In the genomic region with DNA sequence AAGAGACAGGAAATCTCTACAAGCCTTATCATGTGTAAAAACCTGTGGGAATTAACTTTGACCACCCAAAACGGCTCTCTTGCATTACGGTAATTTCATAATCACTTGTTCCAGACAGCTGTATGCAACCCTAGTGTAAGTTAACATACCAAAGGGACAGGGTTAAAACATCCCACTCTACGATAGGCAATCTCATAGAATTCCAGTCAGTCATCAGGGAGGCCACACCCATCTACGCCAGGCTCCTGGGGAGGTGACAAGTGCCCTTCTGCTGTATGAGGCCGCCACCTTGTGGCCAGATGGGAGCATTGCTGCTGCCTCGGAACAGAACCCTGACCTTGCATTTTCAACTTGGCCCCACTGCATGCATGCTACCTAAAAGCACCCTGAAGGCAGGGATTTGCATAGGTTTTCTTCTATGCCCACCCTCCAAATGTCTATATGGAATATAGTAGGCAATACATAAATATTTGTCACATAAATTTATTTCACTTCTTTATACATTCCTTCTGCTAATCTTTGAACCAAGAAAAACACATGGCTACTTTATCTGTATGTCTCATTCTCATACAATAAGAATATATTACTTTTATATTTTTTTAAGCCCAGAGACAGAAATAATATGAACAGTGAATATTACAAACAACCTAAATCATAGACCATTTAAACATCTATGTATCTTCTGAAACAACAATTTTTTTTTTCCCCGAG, we compare ENCODE assay signal across 7 cellular contexts. TPM values are rescaled to one million over a fixed set of nuclear protein-coding genes. Genes with fewer than 3 reads are reported as not detected.
A peak's percentile ranks its signal among the peaks of the same experiment; 100 is the strongest.
DNase-seq lines count a peak whose midpoint lies in the region; ATAC-seq, FAIRE-seq and TF ChIP-seq lines count a peak whose summit lies in the region.

No MANE protein-coding gene starts in this region.

- H3K27me3 Mint-ChIP-seq in activated CD4-positive, alpha-beta T cell treated with anti-CD3 and anti-CD28 coated beads, Interleukin-2, amount 10 ng/mL, durations not matched to agents 24 days and 14 days = peaks cover 9% of the 10 kb centered on the region

- no peak overlapping the region for H3K4me3 ChIP-seq in right lobe of liver

- H3K27ac Mint-ChIP-seq in activated CD4-positive, alpha-beta T cell treated with anti-CD3 and anti-CD28 coated beads, Interleukin-2, amount 10 ng/mL, durations not matched to agents 24 days and 14 days = no peak overlapping the region

- no peaks in the 10 kb centered on the region for H3K27me3 ChIP-seq in right lobe of liver

- H3K9me3 Mint-ChIP-seq in activated CD4-positive, alpha-beta T cell treated with anti-CD3 and anti-CD28 coated beads, Interleukin-2, amount 10 ng/mL, durations not matched to agents 24 days and 14 days = no peaks in the 10 kb centered on the region

- WGBS in right lobe of liver (ENCODE audit: insufficient coverage, low coverage, low lambda C conversion rate, missing lambda C conversion rate) = 15% methylated on average over 7 of the region's 7 CpGs

- peak; percentile 16 for TF ChIP-seq POLR2A in right lobe of liver (IDR thresholded peaks at IDR 0.05)

- DNase-seq in GM18507 (ENCODE audit: extremely low spot score, insufficient read length, low read depth) (peak; percentile 75), NCI-H748 (lab: John Stamatoyannopoulos, UW; ENCODE audit: unreplicated experiment) (peak; percentile 85), dedifferentiated amniotic fluid mesenchymal stem cell (ENCODE audit: extremely low spot score) (peak; percentile 88), right lobe of liver (peak; percentile 90 to 91 (median 91))
- peak; percentile 95 for DNase-seq in activated CD4-positive, alpha-beta T cell treated with anti-CD3 and anti-CD28 coated beads, Interleukin-2, amount 10 ng/mL, durations not matched to agents 24 days and 14 days
- DNase-seq in stimulated activated CD4-positive, alpha-beta T cell treated with anti-CD3 and anti-CD28 coated beads, TNF-alpha, amount 100 ng/mL, for 24 hours (ENCODE audit: low read depth in 3 of 3) = peak; percentile 73 to 86 (median 80)

- peak; percentile 75 for ATAC-seq in HG03565 (IDR thresholded peaks at IDR 0.05; ENCODE audit: unreplicated experiment)
- ATAC-seq in right lobe of liver = peak; percentile 97 to 100 (median 99)

- no peaks in the 10 kb centered on the region for H3K4me1 ChIP-seq in right lobe of liver

- peak overlapping the region in 1 of 3 donors; percentile 52 for H3K27ac ChIP-seq in right lobe of liver

- TF ChIP-seq CTCF in right lobe of liver (IDR thresholded peaks at IDR 0.05) = peak; percentile 99 to 100 (median 100)

- peak overlapping the region; percentile 36 for H3K4me3 Mint-ChIP-seq in activated CD4-positive, alpha-beta T cell treated with anti-CD3 and anti-CD28 coated beads, Interleukin-2, amount 10 ng/mL, durations not matched to agents 24 days and 14 days

- intact Hi-C loops in activated CD4-positive, alpha-beta T cell treated with anti-CD3 and anti-CD28 coated beads, Interleukin-2, amount 10 ng/mL, durations not matched to agents 24 days and 14 days (cut with micrococcal nuclease) = loop anchor here (1.0 kb wide), 1 partner anchor 722 kb away; no protein-coding TSS in a partner anchor
- intact Hi-C loops in right lobe of liver (cut with DNase I) = no loop called here

- no peaks in the 10 kb centered on the region for H3K36me3 ChIP-seq in right lobe of liver

- no peaks in the 10 kb centered on the region for H3K36me3 Mint-ChIP-seq in activated CD4-positive, alpha-beta T cell treated with anti-CD3 and anti-CD28 coated beads, Interleukin-2, amount 10 ng/mL, durations not matched to agents 24 days and 14 days (ENCODE audit: low read depth)

- peak; percentile 96 for FAIRE-seq in GM18507 (lab: Jason Lieb, UNC)

- peaks cover 22% of the 10 kb centered on the region for H3K4me1 Mint-ChIP-seq in activated CD4-positive, alpha-beta T cell treated with anti-CD3 and anti-CD28 coated beads, Interleukin-2, amount 10 ng/mL, durations not matched to agents 24 days and 14 days

- H3K9me3 ChIP-seq in right lobe of liver = no peaks in the 10 kb centered on the region

RNA-seq across cellular contexts. Expression of gene HSF2BP, which starts 12.6 kb away (rescaled TPM):
- total RNA-seq in activated CD4-positive, alpha-beta T cell treated with anti-CD3 and anti-CD28 coated beads, Interleukin-2, amount 10 ng/mL, durations not matched to agents 24 days and 14 days = 1.3 TPM in 2 replicates
- total RNA-seq in right lobe of liver = under 1 TPM in 4 of 6 experiments, not detected in 2; 0.25 to 0.62 (median 0.37) TPM

RNA-seq across cellular contexts. Expression of gene RRP1B, which starts 12.7 kb away (rescaled TPM):
- total RNA-seq in activated CD4-positive, alpha-beta T cell treated with anti-CD3 and anti-CD28 coated beads, Interleukin-2, amount 10 ng/mL, durations not matched to agents 24 days and 14 days = 82.8 and 83.6 TPM in 2 replicates
- 10 to 100 TPM in 2 of 6 experiments, 1 to 10 TPM in 4; 8.0 to 17.0 (median 9.8) TPM for total RNA-seq in right lobe of liver
